25 cellular contexts compared by ENCODE assay signal in genomic region chr19:16224266-16225045, GRCh38. TPM values are rescaled to one million over a fixed set of nuclear protein-coding genes. Genes with fewer than 3 reads are reported as not detected.
"Had no signal": no experiment of that assay in that cellular context is flagged by ENCODE, and none has a peak within 500 bp of the region (broad histone marks: within the 10 kb centered on the region; RNA-seq: fewer than 3 reads in every experiment).

No MANE protein-coding gene starts in this region.

- H3K27me3 Mint-ChIP-seq: activated CD4-positive, alpha-beta T cell treated with anti-CD3 and anti-CD28 coated beads, Interleukin-2, amount 10 ng/mL, durations not matched to agents 7 days and 5 days; activated naive CD4-positive, alpha-beta T cell treated with anti-CD3 and anti-CD28 coated beads, Interleukin-2, amount 10 ng/mL, durations not matched to agents 7 days and 5 days; dendritic cell treated with granulocyte-macrophage colony-stimulating factor and Interleukin-4, amounts not matched to agents 40 ng/mL and 50 ng/mL, for 4 days; naive thymus-derived CD8-positive, alpha-beta T cell; stimulated activated naive CD8-positive, alpha-beta T cell treated with anti-CD3 and anti-CD28 coated beads, Interleukin-15, amount 100 ng/mL, for 72 hours had no signal

- H3K27ac Mint-ChIP-seq: activated CD4-positive, alpha-beta T cell treated with anti-CD3 and anti-CD28 coated beads, Interleukin-2, amount 10 ng/mL, durations not matched to agents 7 days and 5 days; activated naive CD4-positive, alpha-beta T cell treated with anti-CD3 and anti-CD28 coated beads, Interleukin-2, amount 10 ng/mL, durations not matched to agents 7 days and 5 days; dendritic cell treated with granulocyte-macrophage colony-stimulating factor and Interleukin-4, amounts not matched to agents 40 ng/mL and 50 ng/mL, for 4 days; mesothelial cell of epicardium; stimulated activated effector memory CD8-positive, alpha-beta T cell treated with anti-CD3 and anti-CD28 coated beads, Interleukin-12 subunit alpha, Interleukin-12 subunit beta, amount 100 ng/mL, for 72 hours had no signal

- ATAC-seq: esophagus mucosa; left lung; naive thymus-derived CD8-positive, alpha-beta T cell; pancreas; psoas muscle; stimulated activated effector memory CD8-positive, alpha-beta T cell treated with anti-CD3 and anti-CD28 coated beads, Interleukin-12 subunit alpha, Interleukin-12 subunit beta, amount 100 ng/mL, for 72 hours; stimulated activated naive CD8-positive, alpha-beta T cell treated with anti-CD3 and anti-CD28 coated beads, Interleukin-15, amount 100 ng/mL, for 72 hours had no signal

- H3K4me1 ChIP-seq: left lung, pancreas, psoas muscle, right atrium auricular region, tibial artery had no signal

- H3K4me1 Mint-ChIP-seq: activated CD4-positive, alpha-beta T cell treated with anti-CD3 and anti-CD28 coated beads, Interleukin-2, amount 10 ng/mL, durations not matched to agents 7 days and 5 days; activated naive CD4-positive, alpha-beta T cell treated with anti-CD3 and anti-CD28 coated beads, Interleukin-2, amount 10 ng/mL, durations not matched to agents 7 days and 5 days; mesothelial cell of epicardium; stimulated activated effector memory CD8-positive, alpha-beta T cell treated with anti-CD3 and anti-CD28 coated beads, Interleukin-12 subunit alpha, Interleukin-12 subunit beta, amount 100 ng/mL, for 72 hours had no signal

- H3K27ac ChIP-seq: cardiac muscle cell, left lung, neutrophil, pancreas, psoas muscle, right atrium auricular region, tibial artery, VCaP had no signal

- DNase-seq: activated CD4-positive, alpha-beta T cell treated with anti-CD3 and anti-CD28 coated beads, Interleukin-2, amount 10 ng/mL, durations not matched to agents 7 days and 5 days; activated CD4-positive, CD25-positive, alpha-beta regulatory T cell treated with anti-CD3 and anti-CD28 coated beads, Interleukin-2, amount 50 U/mL, for 72 hours; activated naive CD4-positive, alpha-beta T cell treated with anti-CD3 and anti-CD28 coated beads, Interleukin-2, amount 10 ng/mL, durations not matched to agents 7 days and 5 days; activated T-cell treated with anti-CD3 and anti-CD28 coated beads, Interleukin-2, amount 50 U/mL, for 1 hour; effector CD4-positive, alpha-beta T cell; foreskin melanocyte; naive thymus-derived CD8-positive, alpha-beta T cell; psoas muscle; stimulated activated CD4-positive, alpha-beta T cell treated with anti-CD3 and anti-CD28 coated beads, Interleukin-1b, Interleukin-23, amount 100 ng/mL, for 48 hours; stimulated activated naive CD8-positive, alpha-beta T cell treated with anti-CD3 and anti-CD28 coated beads, Interleukin-15, amount 100 ng/mL, for 72 hours had no signal

- H3K9me3 ChIP-seq: neutrophil, pancreas had no signal

- H3K27me3 ChIP-seq: cardiac muscle cell, left lung, neutrophil, pancreas, right atrium auricular region, tibial artery had no signal

- H3K4me3 Mint-ChIP-seq: activated CD4-positive, alpha-beta T cell treated with anti-CD3 and anti-CD28 coated beads, Interleukin-2, amount 10 ng/mL, durations not matched to agents 7 days and 5 days; activated naive CD4-positive, alpha-beta T cell treated with anti-CD3 and anti-CD28 coated beads, Interleukin-2, amount 10 ng/mL, durations not matched to agents 7 days and 5 days; dendritic cell treated with granulocyte-macrophage colony-stimulating factor and Interleukin-4, amounts not matched to agents 40 ng/mL and 50 ng/mL, for 4 days; mesothelial cell of epicardium; naive thymus-derived CD8-positive, alpha-beta T cell; stimulated activated effector memory CD8-positive, alpha-beta T cell treated with anti-CD3 and anti-CD28 coated beads, Interleukin-12 subunit alpha, Interleukin-12 subunit beta, amount 100 ng/mL, for 72 hours; stimulated activated naive CD8-positive, alpha-beta T cell treated with anti-CD3 and anti-CD28 coated beads, Interleukin-15, amount 100 ng/mL, for 72 hours had no signal

RNA-seq across cellular contexts. Expression of gene CIB3, which starts 51.1 kb away (rescaled TPM):
- total RNA-seq: activated CD4-positive, alpha-beta T cell treated with anti-CD3 and anti-CD28 coated beads, Interleukin-2, amount 10 ng/mL, durations not matched to agents 7 days and 5 days; cardiac muscle cell; esophagus mucosa; kidney epithelial cell; left lung; lung microvascular endothelial cell; mesothelial cell of epicardium; naive thymus-derived CD8-positive, alpha-beta T cell; pancreas; psoas muscle; right atrium auricular region; T-helper 2 cell treated with Interferon-gamma antibody and Interleukin-4, amounts not matched to agents 100 ng/mL and 5 ng/mL, for 36 hours; urinary bladder had no signal
